Comparison of ENCODE assay signal across 8 cellular contexts in the genomic region with DNA sequence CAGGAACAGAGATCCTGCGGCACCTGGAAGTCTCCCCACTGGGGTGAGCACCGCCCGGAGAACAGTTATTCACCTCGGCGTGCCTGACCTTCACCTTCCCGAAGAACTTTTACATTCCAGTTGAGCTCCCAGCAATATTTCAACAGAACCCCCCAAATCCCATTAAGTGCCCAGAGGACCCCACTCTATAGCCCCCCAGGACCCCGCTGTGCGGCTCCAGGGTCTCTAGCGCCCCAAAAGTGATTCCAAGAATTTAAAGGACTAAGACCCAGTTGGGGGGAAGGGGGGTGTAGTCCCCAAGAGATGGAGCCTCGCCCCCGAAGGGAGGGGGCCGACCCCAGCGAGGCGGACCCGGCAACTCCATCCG. TPM values are rescaled to one million over a fixed set of nuclear protein-coding genes. Genes with fewer than 3 reads are reported as not detected.
DNase-seq lines count a peak whose midpoint lies in the region; ATAC-seq and TF ChIP-seq lines count a peak whose summit lies in the region.

No MANE protein-coding gene starts in this region.

- H3K4me1 ChIP-seq in ectodermal cell (ENCODE audit: control insufficient read depth, insufficient read depth, low read length) = peaks cover 21% of the 10 kb centered on the region

- no peaks in the 10 kb centered on the region for H3K9me3 ChIP-seq in ectodermal cell (ENCODE audit: control insufficient read depth, low read length)

- H3K4me1 Mint-ChIP-seq in CD14-positive monocyte (peaks cover 48% of the 10 kb centered on the region), nephron (peaks cover 37% of the 10 kb centered on the region)

- H3K4me3 Mint-ChIP-seq in CD14-positive monocyte (peak overlapping the region; percentile 95 to 97), nephron (peak overlapping the region; percentile 98 to 99 (median 99))

- H3K4me3 ChIP-seq in ectodermal cell (ENCODE audit: insufficient read depth, low read depth, low read length) = peak overlapping the region; percentile 76

- POLR2A ChIA-PET in HEK293T (lab: Yijun Ruan, JAX) = interaction anchor here (0.6 to 1.8 kb wide), 9 partner anchors 8 to 278 kb away, joined by 3 to 5 read pairs (median 4); a partner anchor contains a TSS

- H3K27ac Mint-ChIP-seq in CD14-positive monocyte (peak overlapping the region; percentile 89 to 98 (median 96)), nephron (peak overlapping the region; percentile 90 to 99 (median 98))

- H3K27me3 Mint-ChIP-seq in CD14-positive monocyte (ENCODE audit: low read depth in 3 of 3) (peaks cover 2 to 15% (median 13%) of the 10 kb centered on the region in 3 donors), nephron (ENCODE audit: low read depth) (no peaks in the 10 kb centered on the region)

- intact Hi-C loops in CD14-positive monocyte (cut with micrococcal nuclease) = loop anchor here (5.0 kb wide), 3 partner anchors 75 to 310 kb away; no protein-coding TSS in a partner anchor

- CTCF ChIA-PET in HEK293T (lab: Yijun Ruan, JAX) = interaction anchor here (0.6 kb wide), 2 partner anchors 46 to 1464 kb away, joined by 3 read pairs; no protein-coding TSS in a partner anchor

- H3K9me3 Mint-ChIP-seq in CD14-positive monocyte (no peaks in the 10 kb centered on the region), nephron (no peaks in the 10 kb centered on the region)

- 1% methylated on average over 16 of the region's 16 CpGs for WGBS in ectodermal cell, 2 experiments

- ATAC-seq in HG03139 (IDR thresholded peaks at IDR 0.05; ENCODE audit: unreplicated experiment) = no peak

- H3K36me3 ChIP-seq in ectodermal cell (ENCODE audit: control insufficient read depth, insufficient read depth, low read length) = peaks cover 3% of the 10 kb centered on the region

- DNase-seq in CD14-positive monocyte (ENCODE audit: low spot score) (no peak), NCI-H226 (peak; percentile 37), HEK293T (ENCODE audit: extremely low spot score) (no peak), H4 (ENCODE audit: low spot score) (no peak), NCI-H510A (lab: John Stamatoyannopoulos, UW) (no peak)

- peak; percentile 49 for TF ChIP-seq CTCF in CD14-positive monocyte (IDR thresholded peaks at IDR 0.05)
- TF ChIP-seq CTCF in nephron (IDR thresholded peaks at IDR 0.05; ENCODE audit: unreplicated experiment in 3 of 3) = peak in 1 of 3 experiments; percentile 38

- peak overlapping the region; percentile 99 for H3K27ac ChIP-seq in ectodermal cell (ENCODE audit: insufficient read depth, low read depth, low read length, poor library complexity, severe bottlenecking)

- H3K36me3 Mint-ChIP-seq in CD14-positive monocyte = peaks cover 32 to 35% of the 10 kb centered on the region in 2 donors
- H3K36me3 Mint-ChIP-seq in nephron (ENCODE audit: low read depth) = peaks cover 12% of the 10 kb centered on the region

- no peaks in the 10 kb centered on the region for H3K27me3 ChIP-seq in ectodermal cell (ENCODE audit: control insufficient read depth, insufficient read depth, low read length, poor library complexity, severe bottlenecking)

TF ChIP-seq in HEK293T, 16 proteins besides CTCF, POLR2A, EP300 and RAD21:
- no peak for TF ChIP-seq SP1 (IDR thresholded peaks at IDR 0.05)
- TF ChIP-seq HDGF (IDR thresholded peaks at IDR 0.05; ENCODE audit: borderline replicate concordance) = no peak
- no peak for TF ChIP-seq ZNF384 (IDR thresholded peaks at IDR 0.05)
- TF ChIP-seq CTBP1 (IDR thresholded peaks at IDR 0.05; ENCODE audit: borderline replicate concordance) = no peak
- no peak for TF ChIP-seq LEF1 (IDR thresholded peaks at IDR 0.05; ENCODE audit: borderline replicate concordance)
- no peak for TF ChIP-seq L3MBTL2 (conservative IDR thresholded peaks at IDR 0.05)
- TF ChIP-seq FOXA1 (IDR thresholded peaks at IDR 0.05) = no peak
- TF ChIP-seq TARDBP (IDR thresholded peaks at IDR 0.05) = no peak
- TF ChIP-seq ELF4 (IDR thresholded peaks at IDR 0.05) = no peak
- no peak for TF ChIP-seq SUZ12 (IDR thresholded peaks at IDR 0.05)

RNA-seq across cellular contexts. Expression of a gene that starts 0.5 kb away (rescaled TPM):
- 100 to 1,000 TPM; 129 to 147 TPM for polyA plus RNA-seq in CD14-positive monocyte
- polyA plus RNA-seq in ectodermal cell (2013, experiment 1 of 4) = 44.3 TPM
- 37.0 TPM for polyA plus RNA-seq in ectodermal cell (2013, experiment 2 of 4)
- polyA plus RNA-seq in ectodermal cell (2013, experiment 3 of 4) = 37.4 TPM
- 38.1 TPM for polyA plus RNA-seq in ectodermal cell (2013, experiment 4 of 4)
- total RNA-seq in H4 (2014; rRNA removed; shearing (Covaris generic)) = 65.4 and 81.8 TPM in 2 replicates

RNA-seq across cellular contexts. Expression of a gene that starts 2.6 kb away (rescaled TPM):
- 1 to 10 TPM; 1.5 to 1.9 TPM for polyA plus RNA-seq in CD14-positive monocyte
- 71.1 TPM for polyA plus RNA-seq in ectodermal cell (2013, experiment 1 of 4)
- polyA plus RNA-seq in ectodermal cell (2013, experiment 2 of 4) = 56.7 TPM
- 54.0 TPM for polyA plus RNA-seq in ectodermal cell (2013, experiment 3 of 4)
- 59.3 TPM for polyA plus RNA-seq in ectodermal cell (2013, experiment 4 of 4)
- total RNA-seq in H4 (2014; rRNA removed; shearing (Covaris generic)) = 29.5 and 91.7 TPM in 2 replicates

RNA-seq across cellular contexts. Expression of a gene that starts 16.4 kb away (rescaled TPM):
- polyA plus RNA-seq in CD14-positive monocyte = 1 to 10 TPM; 2.4 to 3.2 TPM
- 0.78 TPM for polyA plus RNA-seq in ectodermal cell (2013, experiment 1 of 4)
- 1.1 TPM for polyA plus RNA-seq in ectodermal cell (2013, experiment 2 of 4)
- 1.0 TPM for polyA plus RNA-seq in ectodermal cell (2013, experiment 3 of 4)
- polyA plus RNA-seq in ectodermal cell (2013, experiment 4 of 4) = 0.20 TPM
- 4.7 and 9.1 TPM in 2 replicates for total RNA-seq in H4 (2014; rRNA removed; shearing (Covaris generic))

RNA-seq across cellular contexts. Expression of a gene that starts 30.3 kb away (rescaled TPM):
- polyA plus RNA-seq in CD14-positive monocyte = not detected
- polyA plus RNA-seq in ectodermal cell (2013, experiment 1 of 4) = 0.35 TPM
- 0.48 TPM for polyA plus RNA-seq in ectodermal cell (2013, experiment 2 of 4)
- polyA plus RNA-seq in ectodermal cell (2013, experiment 3 of 4) = 0.59 TPM
- polyA plus RNA-seq in ectodermal cell (2013, experiment 4 of 4) = 0.65 TPM
- total RNA-seq in H4 (2014; rRNA removed; shearing (Covaris generic)) = not detected in 2 replicates

RNA-seq across cellular contexts. Expression of a gene that starts 35.6 kb away (rescaled TPM):
- 10 to 100 TPM; 21.3 to 30.2 TPM for polyA plus RNA-seq in CD14-positive monocyte
- polyA plus RNA-seq in ectodermal cell (2013, experiment 1 of 4) = not detected
- not detected for polyA plus RNA-seq in ectodermal cell (2013, experiment 2 of 4)
- polyA plus RNA-seq in ectodermal cell (2013, experiment 3 of 4) = not detected
- polyA plus RNA-seq in ectodermal cell (2013, experiment 4 of 4) = 0.08 TPM
- total RNA-seq in H4 (2014; rRNA removed; shearing (Covaris generic)) = 0.06 TPM in 1 of 2 replicates, not detected in the other
